18 cellular contexts compared by ENCODE assay signal in the genomic region with DNA sequence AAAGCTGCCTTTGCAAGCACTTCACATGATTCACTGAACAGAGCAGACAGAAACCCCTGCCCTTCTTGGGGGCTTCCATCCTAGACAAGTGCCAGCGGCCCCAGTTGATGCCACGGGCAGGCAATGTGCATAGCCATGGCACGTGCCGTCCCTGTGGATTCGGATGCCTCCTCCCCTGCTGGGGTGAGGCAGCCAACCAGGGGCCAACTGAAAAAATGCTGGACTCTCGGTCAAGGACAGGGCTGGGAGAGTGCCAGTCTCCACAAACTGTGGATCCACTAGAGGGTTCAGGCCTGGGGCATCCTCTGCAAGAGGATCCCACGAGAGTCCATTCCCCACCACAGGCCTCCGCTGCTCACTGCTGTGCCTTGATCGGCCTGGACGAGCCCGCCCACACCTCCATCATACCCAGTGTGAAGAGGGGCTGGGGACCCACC.
"Had no signal": no experiment of that assay in that cellular context is flagged by ENCODE, and none has a peak within 500 bp of the region (broad histone marks: within the 10 kb centered on the region; RNA-seq: fewer than 3 reads in every experiment).

No MANE protein-coding gene starts in this region.

- DNase-seq: activated CD4-positive, alpha-beta T cell treated with anti-CD3 and anti-CD28 coated beads, Interleukin-2, amount 50 U/mL, for 1 hour; activated CD4-positive, CD25-positive, alpha-beta regulatory T cell; activated effector memory CD4-positive, alpha-beta T cell treated with Interleukin-2 at 50 U/mL for 16 hours; activated naive CD4-positive, alpha-beta T cell treated with anti-CD3 and anti-CD28 coated beads, Interleukin-2, amount 50 U/mL, for 16 hours; activated T-cell treated with anti-CD3 and anti-CD28 coated beads, Interleukin-2, amount 50 U/mL, for 1 hour; central memory CD4-positive, alpha-beta T cell; effector CD4-positive, alpha-beta T cell; esophagus squamous epithelium; hypothalamus; kidney; midbrain; stimulated activated CD4-positive, alpha-beta T cell treated with anti-CD3 and anti-CD28 coated beads, Interleukin-4, amount 100 ng/mL, for 24 hours; stimulated activated naive CD4-positive, alpha-beta T cell; transverse colon had no signal

- H3K9me3 ChIP-seq: esophagus squamous epithelium, right atrium auricular region, transverse colon, vagina had no signal

- H3K27ac ChIP-seq: coronary artery, right atrium auricular region, skin epidermis had no signal

- H3K4me3 ChIP-seq: coronary artery, esophagus squamous epithelium, right atrium auricular region, skin epidermis, transverse colon, vagina had no signal

- H3K36me3 ChIP-seq: transverse colon had no signal

- H3K27me3 ChIP-seq: esophagus squamous epithelium, right atrium auricular region, transverse colon, vagina had no signal
